ENCODE assay signal across 8 cellular contexts in genomic region chr2:43106767-43107527, GRCh38.
DNase-seq lines count a peak whose midpoint lies in the region; ATAC-seq and TF ChIP-seq lines count a peak whose summit lies in the region.

No MANE protein-coding gene starts in this region.

- peaks cover 18% of the 10 kb centered on the region for H3K4me1 Mint-ChIP-seq in activated naive CD8-positive, alpha-beta T cell treated with anti-CD3 and anti-CD28 coated beads for 36 hours
- peaks cover 4% of the 10 kb centered on the region for H3K4me1 Mint-ChIP-seq in activated CD4-positive, alpha-beta T cell treated with anti-CD3 and anti-CD28 coated beads, Interleukin-2, amount 10 ng/mL, durations not matched to agents 7 days and 5 days

- POLR2A ChIA-PET in activated CD4-positive, alpha-beta T cell treated with anti-CD3 and anti-CD28 coated beads, Interleukin-2, amount 10 ng/mL, durations not matched to agents 7 days and 5 days (lab: Charles Lee) = no interaction called here

- CTCF ChIA-PET in activated CD4-positive, alpha-beta T cell treated with anti-CD3 and anti-CD28 coated beads, Interleukin-2, amount 10 ng/mL, durations not matched to agents 7 days and 5 days (lab: Charles Lee) = interaction anchor here (1.4 kb wide), 1 partner anchor 9 kb away, joined by 3 read pairs; no protein-coding TSS in a partner anchor

- H3K4me3 ChIP-seq in liver (ENCODE audit: low read depth in 1 of 3, low read length in 3 of 3) = no peak overlapping the region
- no peak overlapping the region for H3K4me3 ChIP-seq in tibial artery

- peaks cover 3% of the 10 kb centered on the region for H3K9me3 Mint-ChIP-seq in activated naive CD8-positive, alpha-beta T cell treated with anti-CD3 and anti-CD28 coated beads for 36 hours
- no peaks in the 10 kb centered on the region for H3K9me3 Mint-ChIP-seq in activated CD4-positive, alpha-beta T cell treated with anti-CD3 and anti-CD28 coated beads, Interleukin-2, amount 10 ng/mL, durations not matched to agents 7 days and 5 days

- no peak for DNase-seq in activated naive CD8-positive, alpha-beta T cell treated with anti-CD3 and anti-CD28 coated beads for 36 hours
- DNase-seq in tibial artery (peak in 1 of 2 donors; percentile 70), NCI-H2029 treated with DMSO at 0.1 percent for 48 hours (lab: John Stamatoyannopoulos, UW) (no peak), DMS153 (lab: John Stamatoyannopoulos, UW) (no peak), hepatic stellate cell (ENCODE audit: low spot score) (no peak)
- no peak for DNase-seq in activated CD4-positive, alpha-beta T cell treated with anti-CD3 and anti-CD28 coated beads, Interleukin-2, amount 10 ng/mL, durations not matched to agents 7 days and 5 days

- H3K27ac ChIP-seq in liver (ENCODE audit: low read depth in 1 of 2, low read length in 2 of 2) (peak overlapping the region; percentile 53 to 56), tibial artery (peak overlapping the region; percentile 40 to 65)

- no peaks in the 10 kb centered on the region for H3K27me3 ChIP-seq in liver (ENCODE audit: control insufficient read depth in 4 of 4, insufficient read depth in 4 of 4, low read length in 3 of 4)
- no peaks in the 10 kb centered on the region for H3K27me3 ChIP-seq in tibial artery

- peak; percentile 54 for ATAC-seq in HG03159 (IDR thresholded peaks at IDR 0.05; ENCODE audit: unreplicated experiment)

- intact Hi-C loops in tibial artery (cut with DNase I; ENCODE audit: low total_unique reads) = no loop called here

- no peak overlapping the region for H3K4me3 Mint-ChIP-seq in activated naive CD8-positive, alpha-beta T cell treated with anti-CD3 and anti-CD28 coated beads for 36 hours
- H3K4me3 Mint-ChIP-seq in activated CD4-positive, alpha-beta T cell treated with anti-CD3 and anti-CD28 coated beads, Interleukin-2, amount 10 ng/mL, durations not matched to agents 7 days and 5 days = no peak overlapping the region

- H3K9me3 ChIP-seq in liver (ENCODE audit: control insufficient read depth in 4 of 4, low read length in 3 of 4) = no peaks in the 10 kb centered on the region
- H3K9me3 ChIP-seq in tibial artery = no peaks in the 10 kb centered on the region

- TF ChIP-seq CTCF in liver (IDR thresholded peaks at IDR 0.05; ENCODE audit: low read depth, low read length, missing input control) (no peak), tibial artery (IDR thresholded peaks at IDR 0.05) (no peak)

- WGBS in liver = 78% methylated on average over 9 of the region's 9 CpGs

- no peak for TF ChIP-seq RAD21 in liver (IDR thresholded peaks at IDR 0.05)

- H3K27ac Mint-ChIP-seq in activated naive CD8-positive, alpha-beta T cell treated with anti-CD3 and anti-CD28 coated beads for 36 hours = peak overlapping the region; percentile 12
- H3K27ac Mint-ChIP-seq in activated CD4-positive, alpha-beta T cell treated with anti-CD3 and anti-CD28 coated beads, Interleukin-2, amount 10 ng/mL, durations not matched to agents 7 days and 5 days = no peak overlapping the region

- H3K36me3 Mint-ChIP-seq in activated naive CD8-positive, alpha-beta T cell treated with anti-CD3 and anti-CD28 coated beads for 36 hours = peaks cover 6% of the 10 kb centered on the region
- peaks cover 2% of the 10 kb centered on the region for H3K36me3 Mint-ChIP-seq in activated CD4-positive, alpha-beta T cell treated with anti-CD3 and anti-CD28 coated beads, Interleukin-2, amount 10 ng/mL, durations not matched to agents 7 days and 5 days (ENCODE audit: low read depth)

- no peak overlapping the region for H3K9ac ChIP-seq in liver (ENCODE audit: low read depth in 1 of 2, low read length in 2 of 2)

- H3K27me3 Mint-ChIP-seq in activated naive CD8-positive, alpha-beta T cell treated with anti-CD3 and anti-CD28 coated beads for 36 hours = no peaks in the 10 kb centered on the region
- no peaks in the 10 kb centered on the region for H3K27me3 Mint-ChIP-seq in activated CD4-positive, alpha-beta T cell treated with anti-CD3 and anti-CD28 coated beads, Interleukin-2, amount 10 ng/mL, durations not matched to agents 7 days and 5 days

- H3K36me3 ChIP-seq in liver (ENCODE audit: control insufficient read depth in 4 of 4, insufficient read depth in 3 of 4, low read depth in 1 of 4, low read length in 3 of 4) (no peaks in the 10 kb centered on the region), tibial artery (no peaks in the 10 kb centered on the region)

- H3K4me1 ChIP-seq in liver (ENCODE audit: control insufficient read depth in 4 of 4, insufficient read depth in 4 of 4, low read length in 3 of 4) (peaks cover 0 to 5% (median 4%) of the 10 kb centered on the region in 4 donors), tibial artery (peaks cover 0 to 62% (median 47%) of the 10 kb centered on the region in 4 donors)

TF ChIP-seq in liver, 16 proteins besides CTCF, POLR2A, EP300 and RAD21:
- TF ChIP-seq RXRA (IDR thresholded peaks at IDR 0.05) (no peak), JUND (IDR thresholded peaks at IDR 0.05) (no peak)
